Comparison of ENCODE assay signal across 8 cellular contexts in genomic region chr16:10876799-10877341, GRCh38.
DNase-seq lines count a peak whose midpoint lies in the region; ATAC-seq and TF ChIP-seq lines count a peak whose summit lies in the region.

Gene CIITA (plus strand): TSS chr16:10877202. CDS start chr16:10877331, 129 bp downstream.

- ATAC-seq in HG02610 (IDR thresholded peaks at IDR 0.05; ENCODE audit: unreplicated experiment) = peak; percentile 40

- H3K4me3 ChIP-seq in foreskin fibroblast (ENCODE audit: low read depth in 1 of 2, low read length in 2 of 2) = no peak within 1 kb of the TSS
- H3K4me3 ChIP-seq in skeletal muscle cell (ENCODE audit: low read depth, low read length) = no peak within 1 kb of the TSS

- peak; percentile 22 for DNase-seq in activated CD4-positive, CD25-positive, alpha-beta regulatory T cell treated with anti-CD3 and anti-CD28 coated beads, Interleukin-2, amount 50 U/mL, for 16 hours (ENCODE audit: low read depth, low spot score)
- DNase-seq in activated CD4-positive, CD25-positive, alpha-beta regulatory T cell treated with anti-CD3 and anti-CD28 coated beads, Interleukin-2, amount 50 U/mL, for 72 hours = no peak
- DNase-seq in NAMALWA (ENCODE audit: low spot score) (peak; percentile 98), foreskin fibroblast (peak; percentile 96 to 98), skeletal muscle cell (ENCODE audit: low read depth) (peak; percentile 80), NCI-H2227 (lab: John Stamatoyannopoulos, UW; ENCODE audit: unreplicated experiment) (no peak)
- peak; percentile 19 for DNase-seq in activated CD8-positive, alpha-beta memory T cell treated with anti-CD3 and anti-CD28 coated beads, Interleukin-2, amount 50 U/mL, for 24 hours (ENCODE audit: extremely low read depth)

- TF ChIP-seq CTCF in foreskin fibroblast (IDR thresholded peaks at IDR 0.05; ENCODE audit: low read depth, low read length) = no peak

Comparison
In these comparisons a context has a peak if more than half of its experiments do, and no peak if none do; other contexts are left out.
1. DNase-seq: peak in activated CD4-positive, CD25-positive, alpha-beta regulatory T cell treated with anti-CD3 and anti-CD28 coated beads, Interleukin-2, amount 50 U/mL, for 16 hours (single experiment), NAMALWA (single experiment), activated CD8-positive, alpha-beta memory T cell treated with anti-CD3 and anti-CD28 coated beads, Interleukin-2, amount 50 U/mL, for 24 hours (single experiment), foreskin fibroblast (2 of 2) and skeletal muscle cell (single experiment); none in activated CD4-positive, CD25-positive, alpha-beta regulatory T cell treated with anti-CD3 and anti-CD28 coated beads, Interleukin-2, amount 50 U/mL, for 72 hours (single experiment) and NCI-H2227 (single experiment).